Comparison of ENCODE assay signal across 12 cellular contexts in genomic region chr16:82748026-82748425, GRCh38.
DNase-seq lines count a peak whose midpoint lies in the region; ATAC-seq, FAIRE-seq and TF ChIP-seq lines count a peak whose summit lies in the region.
"Had no signal": no experiment of that assay in that cellular context is flagged by ENCODE, and none has a peak within 500 bp of the region (broad histone marks: within the 10 kb centered on the region; RNA-seq: fewer than 3 reads in every experiment).

No MANE protein-coding gene starts in this region.

- no peak for TF ChIP-seq CTCF in MM.1S (IDR thresholded peaks at IDR 0.05; ENCODE audit: low read length)

- ATAC-seq in left cardiac atrium: peak; percentile 59 to 68
- ATAC-seq: left colon had no signal

- no peaks in the 10 kb centered on the region for H4K20me1 ChIP-seq in MM.1S (ENCODE audit: insufficient read depth, low read length)

- DNase-seq in DMS153 (lab: John Stamatoyannopoulos, UW) (peak; percentile 25), DMS153 treated with DMSO at 0.1 percent for 48 hours (lab: John Stamatoyannopoulos, UW; ENCODE audit: unreplicated experiment) (no peak), adipocyte (ENCODE audit: low read depth) (peak; percentile 11), left cardiac atrium (peak; percentile 64), small intestine (peak; percentile 19), kidney glomerular epithelial cell (lab: John Stamatoyannopoulos, UW) (no peak), MM.1S (no peak)
- no peak for DNase-seq in activated naive CD4-positive, alpha-beta T cell treated with anti-CD3 and anti-CD28 coated beads, Interleukin-2, amount 50 U/mL, for 16 hours
- DNase-seq: 8988T, activated B cell treated with CpG ODN at 0.5 μM for 24 hours, left colon, NCI-H1930 had no signal

- H3K9me2 ChIP-seq in MM.1S (replicated peaks; ENCODE audit: insufficient read depth, low read length): no peaks in the 10 kb centered on the region

- no peak overlapping the region for H3K4me2 ChIP-seq in MM.1S (ENCODE audit: low read depth, low read length)

- H3K27me3 ChIP-seq in adipocyte (replicated peaks; ENCODE audit: control insufficient read depth, insufficient read depth, low read length) (no peaks in the 10 kb centered on the region), small intestine (ENCODE audit: control insufficient read depth in 2 of 2, insufficient read depth in 2 of 2, low read length in 2 of 2) (no peaks in the 10 kb centered on the region), MM.1S (replicated peaks; ENCODE audit: insufficient read depth, low read length) (no peaks in the 10 kb centered on the region)

- intact Hi-C loops in left cardiac atrium (cut with DNase I): loop anchor here in 1 of 2 donors (5.0 kb wide), 1 partner anchor 319 kb away; no protein-coding TSS in a partner anchor

- peaks cover 4% of the 10 kb centered on the region for H3K4me1 ChIP-seq in adipocyte (ENCODE audit: control insufficient read depth, insufficient read depth, low read length)
- no peaks in the 10 kb centered on the region for H3K4me1 ChIP-seq in small intestine (ENCODE audit: control insufficient read depth in 2 of 2, insufficient read depth in 1 of 2, low read depth in 1 of 2, low read length in 1 of 2)
- no peaks in the 10 kb centered on the region for H3K4me1 ChIP-seq in MM.1S (ENCODE audit: low read length)

- no peaks in the 10 kb centered on the region for H3K79me2 ChIP-seq in MM.1S (ENCODE audit: low read length)

- no peaks in the 10 kb centered on the region for H3K36me3 ChIP-seq in adipocyte (ENCODE audit: control insufficient read depth, insufficient read depth, low read length, severe bottlenecking)
- no peaks in the 10 kb centered on the region for H3K36me3 ChIP-seq in small intestine (ENCODE audit: control insufficient read depth in 2 of 2, insufficient read depth in 2 of 2, low read length in 2 of 2)
- H3K36me3 ChIP-seq in MM.1S (replicated peaks; ENCODE audit: insufficient read depth, low read length): no peaks in the 10 kb centered on the region

- H3K9ac ChIP-seq in adipocyte (ENCODE audit: low read length) (no peak overlapping the region), MM.1S (ENCODE audit: low read length) (no peak overlapping the region)

- no peak overlapping the region for H2AFZ ChIP-seq in MM.1S (ENCODE audit: low read length)

- H3F3A ChIP-seq in MM.1S (ENCODE audit: insufficient read depth, low read length): no peaks in the 10 kb centered on the region

- no peaks in the 10 kb centered on the region for H3K9me3 ChIP-seq in adipocyte (ENCODE audit: control insufficient read depth, low read length)
- no peaks in the 10 kb centered on the region for H3K9me3 ChIP-seq in small intestine (ENCODE audit: control insufficient read depth, low read depth)
- no peaks in the 10 kb centered on the region for H3K9me3 ChIP-seq in MM.1S (replicated peaks; ENCODE audit: insufficient read depth, low read length)

- H3K27ac ChIP-seq in small intestine (ENCODE audit: low read depth in 1 of 2, low read length in 1 of 2) (no peak overlapping the region), MM.1S (ENCODE audit: low read length) (no peak overlapping the region)

- 40 to 47% (median 46%) methylated on average over 5 of the region's 5 CpGs for WGBS in small intestine, 3 donors

- FAIRE-seq in small intestine (lab: Jason Lieb, UNC): no peak

- H3K4me3 ChIP-seq in adipocyte (ENCODE audit: low read length) (no peak overlapping the region), small intestine (ENCODE audit: low read depth in 1 of 2, low read length in 2 of 2) (no peak overlapping the region), MM.1S (ENCODE audit: low read length) (no peak overlapping the region)

Comparison
In these comparisons a context has a peak if more than half of its experiments do, and no peak if none do; other contexts are left out.
1. DNase-seq: peak in DMS153 (single experiment), adipocyte (single experiment), left cardiac atrium (single experiment) and small intestine (single experiment); none in DMS153 treated with DMSO at 0.1 percent for 48 hours (single experiment), kidney glomerular epithelial cell (single experiment), MM.1S (single experiment) and activated naive CD4-positive, alpha-beta T cell treated with anti-CD3 and anti-CD28 coated beads, Interleukin-2, amount 50 U/mL, for 16 hours (single experiment).